ENCODE assay signal across 16 cellular contexts in the genomic region with DNA sequence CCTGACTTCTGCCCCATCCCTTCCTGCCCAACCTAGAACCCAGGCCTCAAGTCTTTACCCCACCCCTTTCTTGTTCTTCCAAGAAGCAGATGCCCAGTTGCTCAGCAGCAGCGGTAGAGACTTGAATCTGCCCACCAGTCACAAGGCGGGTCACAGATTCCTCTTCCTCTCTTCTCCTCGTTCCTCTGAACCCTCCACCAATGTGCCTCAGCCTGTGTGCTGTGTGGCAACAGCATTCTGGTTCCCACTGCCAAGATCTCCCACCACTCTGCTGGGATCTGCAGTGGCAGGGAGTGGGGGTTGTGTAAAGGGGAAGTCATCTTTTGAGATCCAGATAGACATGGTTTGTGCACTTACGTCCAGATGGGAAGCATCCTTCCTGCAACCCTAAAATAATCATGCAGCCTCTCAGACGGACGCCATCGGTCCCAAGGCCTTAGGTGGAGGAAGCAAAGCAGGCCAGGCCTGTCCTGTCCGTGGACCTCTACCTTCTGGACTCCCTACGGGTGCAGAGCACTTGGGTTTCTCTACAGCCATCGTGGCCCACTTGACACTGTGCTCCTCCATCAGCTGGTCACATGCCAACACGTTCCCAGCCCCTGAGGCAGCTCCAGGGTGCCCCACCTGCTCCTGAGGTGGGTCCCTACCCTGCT. TPM values are rescaled to one million over a fixed set of nuclear protein-coding genes. Genes with fewer than 3 reads are reported as not detected.
DNase-seq lines count a peak whose midpoint lies in the region; ATAC-seq and TF ChIP-seq lines count a peak whose summit lies in the region.
"Had no signal": no experiment of that assay in that cellular context is flagged by ENCODE, and none has a peak within 500 bp of the region (broad histone marks: within the 10 kb centered on the region; RNA-seq: fewer than 3 reads in every experiment).

No MANE protein-coding gene starts in this region.

- no peaks in the 10 kb centered on the region for H3K27me3 Mint-ChIP-seq in Caco-2 (ENCODE audit: insufficient read depth, unreplicated experiment)
- peaks cover 6% of the 10 kb centered on the region for H3K27me3 Mint-ChIP-seq in activated T-helper 1 cell treated with anti-CD3 and anti-CD28 coated beads, Interleukin-12 subunit alpha, Interleukin-12 subunit beta, Interleukin-2, Interleukin-4 antibody, amounts not matched to agents 30 ng/mL and 10 ng/mL and 1 ng/mL, durations not matched to agents 14 hours and 24 hours and 36 hours (ENCODE audit: insufficient read depth)

- no peaks in the 10 kb centered on the region for H3K9me3 Mint-ChIP-seq in Caco-2 (ENCODE audit: unreplicated experiment)
- no peaks in the 10 kb centered on the region for H3K9me3 Mint-ChIP-seq in stimulated activated effector memory CD8-positive, alpha-beta T cell treated with anti-CD3 and anti-CD28 coated beads, Interleukin-12 subunit alpha, Interleukin-12 subunit beta, amount 100 ng/mL, for 72 hours
- no peaks in the 10 kb centered on the region for H3K9me3 Mint-ChIP-seq in activated T-helper 1 cell treated with anti-CD3 and anti-CD28 coated beads, Interleukin-12 subunit alpha, Interleukin-12 subunit beta, Interleukin-2, Interleukin-4 antibody, amounts not matched to agents 30 ng/mL and 10 ng/mL and 1 ng/mL, durations not matched to agents 14 hours and 24 hours and 36 hours
- H3K9me3 Mint-ChIP-seq: neural progenitor cell; T-helper 1 cell treated with Interleukin-12 subunit alpha and Interleukin-12 subunit beta and Interleukin-4 antibody, amounts not matched to agents 30 μg/mL and 1 μg/mL, for 36 hours had no signal

- H3K4me3 ChIP-seq in Caco-2 (ENCODE audit: low read depth, low read length) (no peak overlapping the region), RWPE2 (ENCODE audit: severe bottlenecking) (no peak overlapping the region), fibroblast of lung (replicated peaks in 1 of 4; ENCODE audit: control extremely low read depth in 1 of 4, insufficient read depth in 1 of 4, low read depth in 3 of 4, low read length in 4 of 4) (no peak overlapping the region), H7 (ENCODE audit: insufficient read depth, low read depth, low read length) (no peak overlapping the region)
- H3K4me3 ChIP-seq: neural progenitor cell had no signal

- H3K36me3 ChIP-seq in Caco-2 (ENCODE audit: control insufficient read depth, insufficient read depth, low read length), result peaks cover 2% of the 10 kb centered on the region; the same call in 1 of the 2 replicates
- peaks cover 47% of the 10 kb centered on the region for H3K36me3 ChIP-seq in RWPE2 (ENCODE audit: low read depth)
- peaks cover 4% of the 10 kb centered on the region for H3K36me3 ChIP-seq in fibroblast of lung (ENCODE audit: control insufficient read depth, insufficient read depth, low read length)
- peaks cover 3% of the 10 kb centered on the region for H3K36me3 ChIP-seq in H7 (replicated peaks; ENCODE audit: control insufficient read depth, insufficient read depth, low read length)
- H3K36me3 ChIP-seq: neural progenitor cell had no signal

- H3K27ac Mint-ChIP-seq in Caco-2 (ENCODE audit: unreplicated experiment), result peak overlapping the region; percentile 76
- peak overlapping the region; percentile 60 for H3K27ac Mint-ChIP-seq in stimulated activated effector memory CD8-positive, alpha-beta T cell treated with anti-CD3 and anti-CD28 coated beads, Interleukin-12 subunit alpha, Interleukin-12 subunit beta, amount 100 ng/mL, for 72 hours
- H3K27ac Mint-ChIP-seq in activated T-helper 1 cell treated with anti-CD3 and anti-CD28 coated beads, Interleukin-12 subunit alpha, Interleukin-12 subunit beta, Interleukin-2, Interleukin-4 antibody, amounts not matched to agents 30 ng/mL and 10 ng/mL and 1 ng/mL, durations not matched to agents 14 hours and 24 hours and 36 hours, result no peak overlapping the region
- H3K27ac Mint-ChIP-seq: neural progenitor cell; T-helper 1 cell treated with Interleukin-12 subunit alpha and Interleukin-12 subunit beta and Interleukin-4 antibody, amounts not matched to agents 30 μg/mL and 1 μg/mL, for 36 hours had no signal

- peaks cover 23% of the 10 kb centered on the region for H3K4me1 Mint-ChIP-seq in Caco-2 (ENCODE audit: low read depth, unreplicated experiment)
- peaks cover 4% of the 10 kb centered on the region for H3K4me1 Mint-ChIP-seq in stimulated activated effector memory CD8-positive, alpha-beta T cell treated with anti-CD3 and anti-CD28 coated beads, Interleukin-12 subunit alpha, Interleukin-12 subunit beta, amount 100 ng/mL, for 72 hours
- no peaks in the 10 kb centered on the region for H3K4me1 Mint-ChIP-seq in activated T-helper 1 cell treated with anti-CD3 and anti-CD28 coated beads, Interleukin-12 subunit alpha, Interleukin-12 subunit beta, Interleukin-2, Interleukin-4 antibody, amounts not matched to agents 30 ng/mL and 10 ng/mL and 1 ng/mL, durations not matched to agents 14 hours and 24 hours and 36 hours (ENCODE audit: low read depth)
- H3K4me1 Mint-ChIP-seq: neural progenitor cell had no signal

- DNase-seq in Caco-2, result no peak
- no peak for DNase-seq in RWPE2 (ENCODE audit: low spot score)
- DNase-seq in fibroblast of lung (ENCODE audit: low read depth in 2 of 2), result no peak
- DNase-seq in stimulated activated effector memory CD8-positive, alpha-beta T cell treated with anti-CD3 and anti-CD28 coated beads, Interleukin-12 subunit alpha, Interleukin-12 subunit beta, amount 100 ng/mL, for 72 hours (ENCODE audit: low spot score in 2 of 2), result no peak
- DNase-seq in activated T-helper 1 cell treated with anti-CD3 and anti-CD28 coated beads, Interleukin-12 subunit alpha, Interleukin-12 subunit beta, Interleukin-2, Interleukin-4 antibody, amounts not matched to agents 30 ng/mL and 10 ng/mL and 1 ng/mL, durations not matched to agents 14 hours and 24 hours and 36 hours (ENCODE audit: low spot score), result no peak
- no peak for DNase-seq in caudate nucleus (lab: John Stamatoyannopoulos, UW)
- no peak for DNase-seq in H7
- no peak for DNase-seq in DMS53 treated with DMSO at 0.1 percent for 48 hours (lab: John Stamatoyannopoulos, UW; ENCODE audit: unreplicated experiment)
- DNase-seq: activated naive CD4-positive, alpha-beta T cell; C1 segment of cervical spinal cord; dermis blood vessel endothelial cell; DMS79; head of caudate nucleus; NCI-H748 treated with DMSO at 0.1 percent for 48 hours had no signal

- H3K27me3 ChIP-seq in Caco-2 (replicated peaks; ENCODE audit: control insufficient read depth, insufficient read depth, low read length), result no peaks in the 10 kb centered on the region
- H3K27me3 ChIP-seq in RWPE2 (ENCODE audit: insufficient read depth, poor library complexity, severe bottlenecking), result no peaks in the 10 kb centered on the region
- H3K27me3 ChIP-seq in fibroblast of lung (ENCODE audit: control insufficient read depth, insufficient read depth, low read length), result no peaks in the 10 kb centered on the region
- peaks cover 2% of the 10 kb centered on the region; the same call in 1 of the 2 replicates for H3K27me3 ChIP-seq in H7 (ENCODE audit: control insufficient read depth, insufficient read depth, low read length)

- H3K36me3 Mint-ChIP-seq in Caco-2 (ENCODE audit: insufficient read depth, unreplicated experiment), result peaks cover 46% of the 10 kb centered on the region
- H3K36me3 Mint-ChIP-seq in stimulated activated effector memory CD8-positive, alpha-beta T cell treated with anti-CD3 and anti-CD28 coated beads, Interleukin-12 subunit alpha, Interleukin-12 subunit beta, amount 100 ng/mL, for 72 hours, result peaks cover 4% of the 10 kb centered on the region
- no peaks in the 10 kb centered on the region for H3K36me3 Mint-ChIP-seq in activated T-helper 1 cell treated with anti-CD3 and anti-CD28 coated beads, Interleukin-12 subunit alpha, Interleukin-12 subunit beta, Interleukin-2, Interleukin-4 antibody, amounts not matched to agents 30 ng/mL and 10 ng/mL and 1 ng/mL, durations not matched to agents 14 hours and 24 hours and 36 hours (ENCODE audit: low read depth)

- H3K9me3 ChIP-seq in Caco-2, result no peaks in the 10 kb centered on the region
- H3K9me3 ChIP-seq in RWPE2 (ENCODE audit: severe bottlenecking), result no peaks in the 10 kb centered on the region
- no peaks in the 10 kb centered on the region for H3K9me3 ChIP-seq in fibroblast of lung (ENCODE audit: control insufficient read depth, insufficient read depth, low read depth, low read length)

- BruUV-seq in Caco-2 (replicated peaks; lab: Mats Ljungman, UMichigan), result TSS peak; percentile 70

- no peaks in the 10 kb centered on the region for H3K79me2 ChIP-seq in fibroblast of lung (ENCODE audit: control insufficient read depth, insufficient read depth, low read length)

- H3K27ac ChIP-seq in RWPE2 (ENCODE audit: poor library complexity, severe bottlenecking) (peak overlapping the region; percentile 74), fibroblast of lung (ENCODE audit: insufficient read depth, low read length) (peak overlapping the region; percentile 29), caudate nucleus (ENCODE audit: low read depth, low read length) (no peak overlapping the region)
- H3K27ac ChIP-seq: neural progenitor cell had no signal

- ATAC-seq in RWPE2 (ENCODE audit: low read depth), result no peak
- ATAC-seq in stimulated activated effector memory CD8-positive, alpha-beta T cell treated with anti-CD3 and anti-CD28 coated beads, Interleukin-12 subunit alpha, Interleukin-12 subunit beta, amount 100 ng/mL, for 72 hours, result no peak

- peaks cover 25% of the 10 kb centered on the region for H3K4me1 ChIP-seq in Caco-2
- H3K4me1 ChIP-seq in RWPE2 (ENCODE audit: insufficient read depth, poor library complexity, severe bottlenecking), result peaks cover 26% of the 10 kb centered on the region
- H3K4me1 ChIP-seq in fibroblast of lung (ENCODE audit: control insufficient read depth, extremely low read depth, insufficient read depth, low read length), result peaks cover 19% of the 10 kb centered on the region
- H3K4me1 ChIP-seq: neural progenitor cell had no signal

- H3K9ac ChIP-seq in fibroblast of lung (ENCODE audit: insufficient read depth, low read length), result no peak overlapping the region
- H3K9ac ChIP-seq: neural progenitor cell had no signal

- POLR2A ChIA-PET in Caco-2 (lab: Charles Lee), result interaction anchor here (1.0 kb wide), 1 partner anchor 180 kb away, joined by 5 read pairs; the partner anchor contains the start of gene DUSP1

- CTCF ChIA-PET in Caco-2 (lab: Charles Lee), result interaction anchor here (2.6 kb wide), 1 partner anchor 245 kb away, joined by 9 read pairs; no protein-coding TSS in a partner anchor

- H3K4me2 ChIP-seq in fibroblast of lung (ENCODE audit: extremely low read depth, insufficient read depth, low read length), result no peak overlapping the region
- H3K4me2 ChIP-seq: neural progenitor cell had no signal

- H3K4me3 Mint-ChIP-seq in Caco-2 (ENCODE audit: unreplicated experiment), result peak overlapping the region; percentile 34
- H3K4me3 Mint-ChIP-seq in stimulated activated effector memory CD8-positive, alpha-beta T cell treated with anti-CD3 and anti-CD28 coated beads, Interleukin-12 subunit alpha, Interleukin-12 subunit beta, amount 100 ng/mL, for 72 hours, result no peak overlapping the region
- H3K4me3 Mint-ChIP-seq in activated T-helper 1 cell treated with anti-CD3 and anti-CD28 coated beads, Interleukin-12 subunit alpha, Interleukin-12 subunit beta, Interleukin-2, Interleukin-4 antibody, amounts not matched to agents 30 ng/mL and 10 ng/mL and 1 ng/mL, durations not matched to agents 14 hours and 24 hours and 36 hours, result no peak overlapping the region
- H3K4me3 Mint-ChIP-seq: neural progenitor cell; T-helper 1 cell treated with Interleukin-12 subunit alpha and Interleukin-12 subunit beta and Interleukin-4 antibody, amounts not matched to agents 30 μg/mL and 1 μg/mL, for 36 hours had no signal

- TF ChIP-seq CTCF in Caco-2 (IDR thresholded peaks at IDR 0.05; ENCODE audit: insufficient read depth in 1 of 2, low read depth in 1 of 2, low read length in 1 of 2, severe bottlenecking in 1 of 2, unreplicated experiment in 1 of 2) (no peak), RWPE2 (IDR thresholded peaks at IDR 0.05; ENCODE audit: poor library complexity, severe bottlenecking) (no peak), fibroblast of lung (conservative IDR thresholded peaks at IDR 0.05 in 1 of 2, IDR thresholded peaks at IDR 0.05 in 1 of 2; ENCODE audit: low read depth in 1 of 2, low read length in 2 of 2) (no peak)

- no peak overlapping the region for H2AFZ ChIP-seq in fibroblast of lung (ENCODE audit: low read length)
- H2AFZ ChIP-seq: neural progenitor cell had no signal

- H4K20me1 ChIP-seq in fibroblast of lung (ENCODE audit: control insufficient read depth, extremely low read depth, insufficient read depth, low read length), result no peaks in the 10 kb centered on the region

- intact Hi-C loops in Caco-2 (cut with micrococcal nuclease; ENCODE audit: unreplicated experiment), result loop anchor here (1.0 kb wide), 1 partner anchor 180 kb away; the partner anchor contains the start of gene DUSP1
- intact Hi-C loops in activated T-helper 1 cell treated with anti-CD3 and anti-CD28 coated beads, Interleukin-12 subunit alpha, Interleukin-12 subunit beta, Interleukin-2, Interleukin-4 antibody, amounts not matched to agents 30 ng/mL and 10 ng/mL and 1 ng/mL, durations not matched to agents 14 hours and 24 hours and 36 hours (cut with micrococcal nuclease), result no loop called here

RNA-seq across cellular contexts. Expression of gene RPL26L1, which starts 7.7 kb away (rescaled TPM):
- 42.1 and 43.8 TPM in 2 replicates for total RNA-seq in Caco-2 (2022)
- 47.1 and 50.1 TPM in 2 replicates for total RNA-seq in fibroblast of lung
- polyA plus RNA-seq in fibroblast of lung, result 98.1 and 144 TPM in 2 replicates
- 90.2 and 135 TPM in 2 replicates for polyA plus RNA-seq in fibroblast of lung (2012)
- 11.2 and 12.2 TPM in 2 replicates for polyA minus RNA-seq in fibroblast of lung (ENCODE audit: low replicate concordance)
- total RNA-seq in activated T-helper 1 cell treated with anti-CD3 and anti-CD28 coated beads, Interleukin-12 subunit alpha, Interleukin-12 subunit beta, Interleukin-2, Interleukin-4 antibody, amounts not matched to agents 30 ng/mL and 10 ng/mL and 1 ng/mL, durations not matched to agents 14 hours and 24 hours and 36 hours, result 69.0 and 70.9 TPM in 2 replicates
- 42.7 and 45.9 TPM in 2 replicates for total RNA-seq in H7 (2014; rRNA removed; shearing (Covaris generic))

RNA-seq across cellular contexts. Expression of gene ATP6V0E1, which starts 32.1 kb away (rescaled TPM):
- total RNA-seq in Caco-2 (2022) (205 and 216 TPM in 2 replicates), fibroblast of lung (293 and 377 TPM in 2 replicates)
- polyA plus RNA-seq in fibroblast of lung, result 595 and 635 TPM in 2 replicates
- 409 and 483 TPM in 2 replicates for polyA plus RNA-seq in fibroblast of lung (2012)
- 366 and 457 TPM in 2 replicates for polyA minus RNA-seq in fibroblast of lung (ENCODE audit: low replicate concordance)
- 149 TPM in 2 replicates for total RNA-seq in activated T-helper 1 cell treated with anti-CD3 and anti-CD28 coated beads, Interleukin-12 subunit alpha, Interleukin-12 subunit beta, Interleukin-2, Interleukin-4 antibody, amounts not matched to agents 30 ng/mL and 10 ng/mL and 1 ng/mL, durations not matched to agents 14 hours and 24 hours and 36 hours
- total RNA-seq in H7 (2014; rRNA removed; shearing (Covaris generic)), result 73.0 and 113 TPM in 2 replicates
